In the genomic region with DNA sequence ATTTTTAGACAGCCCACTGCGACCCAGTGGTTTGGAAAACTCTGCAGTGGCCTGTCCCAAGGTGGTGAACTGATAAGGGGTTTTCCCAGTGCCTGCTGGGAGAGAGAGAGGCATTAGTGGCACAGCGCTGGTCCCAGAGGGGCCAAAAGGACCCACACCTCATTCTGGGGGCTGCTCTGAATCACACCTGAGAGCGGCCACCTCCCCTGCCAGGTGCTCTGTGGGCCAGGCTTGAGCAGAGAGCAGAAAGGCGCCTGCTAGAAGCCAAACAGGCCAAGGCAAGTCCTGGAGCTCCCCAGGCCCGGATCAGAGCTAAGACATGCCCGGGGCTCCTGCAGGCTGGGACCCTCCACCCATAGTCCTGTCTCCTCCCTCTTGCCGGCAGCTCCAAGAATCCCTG, we compare ENCODE assay signal across 36 cellular contexts. TPM values are rescaled to one million over a fixed set of nuclear protein-coding genes. Genes with fewer than 3 reads are reported as not detected.
"Had no signal": no experiment of that assay in that cellular context is flagged by ENCODE, and none has a peak within 500 bp of the region (broad histone marks: within the 10 kb centered on the region; RNA-seq: fewer than 3 reads in every experiment).

No MANE protein-coding gene starts in this region.

- H3K36me3 Mint-ChIP-seq: activated CD4-positive, alpha-beta memory T cell treated with anti-CD3 and anti-CD28 coated beads for 36 hours; activated CD8-positive, alpha-beta memory T cell treated with anti-CD3 and anti-CD28 coated beads, Interleukin-2, amount 10 ng/mL, durations not matched to agents 7 days and 5 days; activated naive CD8-positive, alpha-beta T cell had no signal

- H3K4me3 ChIP-seq: coronary artery, dorsolateral prefrontal cortex, esophagus muscularis mucosa, gastroesophageal sphincter, heart right ventricle had no signal

- H3K27me3 Mint-ChIP-seq: activated CD4-positive, alpha-beta T cell treated with anti-CD3 and anti-CD28 coated beads for 36 hours; activated CD4-positive, alpha-beta T cell treated with anti-CD3 and anti-CD28 coated beads, Interleukin-2, amount 10 ng/mL, durations not matched to agents 24 days and 14 days; activated CD8-positive, alpha-beta memory T cell treated with anti-CD3 and anti-CD28 coated beads, Interleukin-2, amount 10 ng/mL, durations not matched to agents 7 days and 5 days; activated naive CD8-positive, alpha-beta T cell had no signal

- ATAC-seq: activated CD4-positive, alpha-beta T cell treated with anti-CD3 and anti-CD28 coated beads for 36 hours; activated CD8-positive, alpha-beta memory T cell treated with anti-CD3 and anti-CD28 coated beads, Interleukin-2, amount 10 ng/mL, durations not matched to agents 7 days and 5 days; activated CD8-positive, alpha-beta T cell treated with anti-CD3 and anti-CD28 coated beads, Interleukin-2, amount 10 ng/mL, durations not matched to agents 7 days and 5 days; activated T-cell treated with anti-CD3 and anti-CD28 coated beads, Interleukin-2, amount 50 U/mL, for 72 hours; gastroesophageal sphincter had no signal

- H3K4me1 Mint-ChIP-seq: activated CD4-positive, alpha-beta T cell treated with anti-CD3 and anti-CD28 coated beads for 36 hours; activated CD4-positive, alpha-beta T cell treated with anti-CD3 and anti-CD28 coated beads, Interleukin-2, amount 10 ng/mL, durations not matched to agents 24 days and 14 days; activated CD8-positive, alpha-beta memory T cell treated with anti-CD3 and anti-CD28 coated beads, Interleukin-2, amount 10 ng/mL, durations not matched to agents 7 days and 5 days had no signal

- H3K36me3 ChIP-seq: brain microvascular endothelial cell, esophagus muscularis mucosa, gastroesophageal sphincter, heart right ventricle had no signal

- H3K27ac ChIP-seq: brain microvascular endothelial cell, coronary artery, dorsolateral prefrontal cortex, esophagus muscularis mucosa, gastroesophageal sphincter, heart right ventricle had no signal

- H3K27me3 ChIP-seq: heart right ventricle had no signal

- DNase-seq: activated CD4-positive, alpha-beta memory T cell treated with anti-CD3 and anti-CD28 coated beads for 36 hours; activated CD4-positive, alpha-beta T cell treated with anti-CD3 and anti-CD28 coated beads for 36 hours; activated CD4-positive, alpha-beta T cell treated with anti-CD3 and anti-CD28 coated beads, Interleukin-2, amount 10 ng/mL, durations not matched to agents 24 days and 14 days; activated CD4-positive, CD25-positive, alpha-beta regulatory T cell; activated CD4-positive, CD25-positive, alpha-beta regulatory T cell treated with anti-CD3 and anti-CD28 coated beads, Interleukin-2, amount 50 U/mL, for 72 hours; activated CD8-positive, alpha-beta memory T cell treated with anti-CD3 and anti-CD28 coated beads, Interleukin-2, amount 10 ng/mL, durations not matched to agents 7 days and 5 days; activated CD8-positive, alpha-beta memory T cell treated with anti-CD3 and anti-CD28 coated beads, Interleukin-2, amount 50 U/mL, for 4 hours; activated CD8-positive, alpha-beta T cell treated with anti-CD3 and anti-CD28 coated beads, Interleukin-2, amount 10 ng/mL, durations not matched to agents 7 days and 5 days; activated gamma-delta T cell; activated naive CD4-positive, alpha-beta T cell; activated naive CD4-positive, alpha-beta T cell treated with anti-CD3 and anti-CD28 coated beads, Interleukin-2, amount 50 U/mL, for 16 hours; activated T-cell treated with anti-CD3 and anti-CD28 coated beads, Interleukin-2, amount 50 U/mL, for 1 hour; activated T-cell treated with anti-CD3 and anti-CD28 coated beads, Interleukin-2, amount 50 U/mL, for 72 hours; amniotic stem cell; anterior cingulate cortex; brain microvascular endothelial cell; dorsolateral prefrontal cortex; effector memory CD4-positive, alpha-beta T cell; endodermal cell; foreskin melanocyte; heart right ventricle; T-helper 2 cell had no signal

- FAIRE-seq: astrocyte, bronchial epithelial cell had no signal

- H3K9me3 Mint-ChIP-seq: activated CD4-positive, alpha-beta memory T cell treated with anti-CD3 and anti-CD28 coated beads for 36 hours; activated CD4-positive, alpha-beta T cell treated with anti-CD3 and anti-CD28 coated beads, Interleukin-2, amount 10 ng/mL, durations not matched to agents 24 days and 14 days; activated T-cell treated with anti-CD3 and anti-CD28 coated beads, Interleukin-2, amount 50 U/mL, for 72 hours; central memory CD8-positive, alpha-beta T cell; dendritic cell treated with granulocyte-macrophage colony-stimulating factor and Interleukin-4, amounts not matched to agents 40 ng/mL and 50 ng/mL, for 4 days had no signal

- H3K4me1 ChIP-seq: esophagus muscularis mucosa, gastroesophageal sphincter, heart right ventricle had no signal

- H3K9me3 ChIP-seq: gastroesophageal sphincter, heart right ventricle had no signal

- H3K4me3 Mint-ChIP-seq: activated CD4-positive, alpha-beta memory T cell treated with anti-CD3 and anti-CD28 coated beads for 36 hours; activated CD4-positive, alpha-beta T cell treated with anti-CD3 and anti-CD28 coated beads for 36 hours; activated CD4-positive, alpha-beta T cell treated with anti-CD3 and anti-CD28 coated beads, Interleukin-2, amount 10 ng/mL, durations not matched to agents 24 days and 14 days; activated CD8-positive, alpha-beta memory T cell treated with anti-CD3 and anti-CD28 coated beads, Interleukin-2, amount 10 ng/mL, durations not matched to agents 7 days and 5 days; activated CD8-positive, alpha-beta T cell treated with anti-CD3 and anti-CD28 coated beads, Interleukin-2, amount 10 ng/mL, durations not matched to agents 7 days and 5 days; activated naive CD8-positive, alpha-beta T cell; activated T-cell treated with anti-CD3 and anti-CD28 coated beads, Interleukin-2, amount 50 U/mL, for 72 hours; central memory CD8-positive, alpha-beta T cell; dendritic cell treated with granulocyte-macrophage colony-stimulating factor and Interleukin-4, amounts not matched to agents 40 ng/mL and 50 ng/mL, for 4 days; endodermal cell had no signal

RNA-seq across cellular contexts. Expression of a gene that starts 20.9 kb away (rescaled TPM):
- total RNA-seq: activated CD4-positive, alpha-beta memory T cell treated with anti-CD3 and anti-CD28 coated beads for 36 hours; activated CD4-positive, alpha-beta T cell treated with anti-CD3 and anti-CD28 coated beads for 36 hours; activated CD4-positive, alpha-beta T cell treated with anti-CD3 and anti-CD28 coated beads, Interleukin-2, amount 10 ng/mL, durations not matched to agents 24 days and 14 days; activated CD8-positive, alpha-beta memory T cell treated with anti-CD3 and anti-CD28 coated beads for 36 hours; activated CD8-positive, alpha-beta memory T cell treated with anti-CD3 and anti-CD28 coated beads, Interleukin-2, amount 10 ng/mL, durations not matched to agents 7 days and 5 days; activated CD8-positive, alpha-beta T cell treated with anti-CD3 and anti-CD28 coated beads, Interleukin-2, amount 10 ng/mL, durations not matched to agents 7 days and 5 days; activated T-cell treated with anti-CD3 and anti-CD28 coated beads, Interleukin-2, amount 50 U/mL, for 72 hours; cardiac septum; endodermal cell; epithelial cell of proximal tubule; fibroblast of lung; glomerular endothelial cell; T-helper 1 cell treated with Interleukin-12 subunit alpha and Interleukin-12 subunit beta and Interleukin-4 antibody, amounts not matched to agents 30 ng/mL and 1 ng/mL, for 36 hours had no signal
- polyA plus RNA-seq: fibroblast of lung had no signal
